In the genomic region with DNA sequence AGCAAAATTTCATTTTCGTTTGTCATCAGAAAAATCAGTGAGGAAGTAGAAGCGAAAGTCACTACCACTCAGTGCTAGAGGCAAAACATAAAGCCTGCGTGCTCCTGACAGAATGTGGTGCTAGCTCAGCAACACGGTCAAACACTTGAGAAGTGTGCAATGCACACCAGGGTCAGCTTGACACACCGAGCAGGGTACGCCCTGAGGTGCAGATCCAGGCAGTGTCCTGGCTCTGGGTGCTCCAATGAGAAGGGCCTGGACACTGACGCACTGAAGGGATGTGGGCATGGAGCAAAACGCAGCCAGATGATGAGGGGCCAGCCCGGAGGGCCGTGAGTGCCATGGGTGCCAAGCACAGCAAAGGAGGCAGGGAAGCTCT, we compare ENCODE assay signal across 1 cellular context.
TF ChIP-seq lines count a peak whose summit lies in the region.

No MANE protein-coding gene starts in this region.

TF ChIP-seq in GM23338, 12 proteins besides CTCF, POLR2A, EP300 and RAD21 (continued from another document):
- TF ChIP-seq ZNF331 (CRISPR knock-in tag; IDR thresholded peaks at IDR 0.05; ENCODE audit: low read depth) (no peak), EZH2phosphoT487 (IDR thresholded peaks at IDR 0.05; ENCODE audit: unreplicated experiment) (no peak), ZNF114 (CRISPR knock-in tag; IDR thresholded peaks at IDR 0.05) (no peak), JUNB (IDR thresholded peaks at IDR 0.05; ENCODE audit: unreplicated experiment) (no peak)
